ENCODE assay signal across 24 cellular contexts in the genomic region with DNA sequence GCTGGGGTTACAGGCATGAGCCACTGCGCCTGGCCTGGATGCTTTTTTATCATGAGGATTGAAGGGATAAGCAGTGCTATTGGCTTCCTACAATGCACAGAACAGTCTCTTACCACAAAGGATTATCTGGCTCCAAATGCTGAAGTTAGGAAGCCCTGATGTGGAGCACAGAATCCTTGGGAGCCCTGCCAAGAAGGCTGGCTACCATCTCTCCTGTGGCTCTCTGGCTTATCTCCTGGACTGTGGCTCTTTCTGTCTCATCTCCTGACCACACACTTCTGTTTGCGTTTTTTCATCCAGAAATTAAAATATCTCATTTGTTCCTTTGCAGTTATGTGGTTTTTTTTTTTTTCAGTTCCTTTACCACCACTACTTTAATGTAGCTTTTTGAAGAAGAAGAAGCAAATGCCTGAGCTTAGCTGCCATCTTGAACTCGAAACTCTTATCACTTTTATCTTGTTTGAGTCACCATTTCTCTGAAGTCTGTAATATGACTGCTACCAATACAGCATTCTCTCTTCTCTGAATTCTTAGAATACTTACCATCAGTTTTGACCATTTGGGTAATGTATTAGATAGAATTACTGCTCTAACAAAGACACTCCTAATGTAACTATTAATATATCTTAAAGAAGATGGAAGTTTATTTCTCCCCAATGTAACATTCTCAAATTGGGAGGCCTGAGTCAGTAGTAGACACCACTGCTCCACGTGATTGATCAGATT.
DNase-seq lines count a peak whose midpoint lies in the region; ATAC-seq and TF ChIP-seq lines count a peak whose summit lies in the region.
"Had no signal": no experiment of that assay in that cellular context is flagged by ENCODE, and none has a peak within 500 bp of the region (broad histone marks: within the 10 kb centered on the region; RNA-seq: fewer than 3 reads in every experiment).

No MANE protein-coding gene starts in this region.

- H3K27me3 Mint-ChIP-seq in activated naive CD8-positive, alpha-beta T cell treated with anti-CD3 and anti-CD28 coated beads, Interleukin-2, amount 50 U/mL, for 24 hours, result no peaks in the 10 kb centered on the region

- H3K9me3 ChIP-seq in neuronal stem cell (replicated peaks in 1 of 2; ENCODE audit: control insufficient read depth in 2 of 2, insufficient read depth in 1 of 2, low read depth in 1 of 2, low read length in 2 of 2) (no peaks in the 10 kb centered on the region), mucosa of descending colon (no peaks in the 10 kb centered on the region)
- H3K9me3 ChIP-seq: ascending aorta, thoracic aorta had no signal

- no peak for ATAC-seq in activated naive CD8-positive, alpha-beta T cell treated with anti-CD3 and anti-CD28 coated beads, Interleukin-2, amount 50 U/mL, for 24 hours
- no peak for ATAC-seq in GM19328 (IDR thresholded peaks at IDR 0.05; ENCODE audit: unreplicated experiment)
- no peak for ATAC-seq in esophagus mucosa
- no peak for ATAC-seq in mucosa of descending colon
- ATAC-seq: WTC11 had no signal

- peak overlapping the region; percentile 4 for H2AFZ ChIP-seq in neuronal stem cell (ENCODE audit: low read length)
- H2AFZ ChIP-seq: GM23248, neural progenitor cell had no signal

- no peak overlapping the region for H3K4ac ChIP-seq in neuronal stem cell (ENCODE audit: low read length)

- DNase-seq in G401 (ENCODE audit: low spot score) (peak; percentile 87), OCI-M1 (lab: John Stamatoyannopoulos, UW) (peak; percentile 98), brain microvascular endothelial cell (peak; percentile 67), neuronal stem cell (ENCODE audit: low spot score) (no peak), mucosa of descending colon (no peak)
- no peak for DNase-seq in activated naive CD8-positive, alpha-beta T cell treated with anti-CD3 and anti-CD28 coated beads, Interleukin-2, amount 50 U/mL, for 24 hours
- DNase-seq: activated CD4-positive, alpha-beta T cell treated with anti-CD3 and anti-CD28 coated beads, Interleukin-2, amount 50 U/mL, for 48 hours; activated naive CD4-positive, alpha-beta T cell treated with Interleukin-2 at 50 U/mL for 16 hours; activated T-cell treated with anti-CD3 and anti-CD28 coated beads for 4 hours; dermis blood vessel endothelial cell; EL; GM23248; KG1; mesendoderm; NCI-H1048; NCI-H2029 treated with DMSO at 0.1 percent for 48 hours; NCI-H510A treated with DMSO at 0.1 percent for 48 hours; SHP77 had no signal

- H3K9me3 Mint-ChIP-seq in activated naive CD8-positive, alpha-beta T cell treated with anti-CD3 and anti-CD28 coated beads, Interleukin-2, amount 50 U/mL, for 24 hours, result peaks cover 14% of the 10 kb centered on the region

- TF ChIP-seq CTCF in brain microvascular endothelial cell (IDR thresholded peaks at IDR 0.05; ENCODE audit: low read depth, low read length, missing control alignments) (no peak), mucosa of descending colon (IDR thresholded peaks at IDR 0.05) (no peak)

- no peaks in the 10 kb centered on the region for H3K36me3 Mint-ChIP-seq in activated naive CD8-positive, alpha-beta T cell treated with anti-CD3 and anti-CD28 coated beads, Interleukin-2, amount 50 U/mL, for 24 hours (ENCODE audit: low read depth)
- H3K36me3 Mint-ChIP-seq: neural progenitor cell, WTC11 had no signal

- H3K4me1 Mint-ChIP-seq in activated naive CD8-positive, alpha-beta T cell treated with anti-CD3 and anti-CD28 coated beads, Interleukin-2, amount 50 U/mL, for 24 hours, result no peaks in the 10 kb centered on the region
- H3K4me1 Mint-ChIP-seq: WTC11 had no signal

- H2AK5ac ChIP-seq in neuronal stem cell (ENCODE audit: low read depth, low read length), result no peak overlapping the region

- H2BK12ac ChIP-seq in neuronal stem cell (ENCODE audit: low read length), result no peak overlapping the region

- H4K91ac ChIP-seq in neuronal stem cell (ENCODE audit: low read depth, low read length, poor library complexity), result no peak overlapping the region

- H3K27ac Mint-ChIP-seq in activated naive CD8-positive, alpha-beta T cell treated with anti-CD3 and anti-CD28 coated beads, Interleukin-2, amount 50 U/mL, for 24 hours, result no peak overlapping the region
- H3K27ac Mint-ChIP-seq: neural progenitor cell, WTC11 had no signal

- H3K36me3 ChIP-seq in brain microvascular endothelial cell (replicated peaks) (no peaks in the 10 kb centered on the region), neuronal stem cell (replicated peaks in 1 of 2; ENCODE audit: control insufficient read depth in 2 of 2, insufficient read depth in 2 of 2, low read length in 2 of 2) (no peaks in the 10 kb centered on the region), mucosa of descending colon (ENCODE audit: low read depth) (no peaks in the 10 kb centered on the region)
- H3K36me3 ChIP-seq: ascending aorta, neural progenitor cell, thoracic aorta had no signal

- no CpG with 5 or more reads among the region's 4 CpGs for WGBS in neuronal stem cell (ENCODE audit: extremely low coverage in 2 of 2, insufficient read length in 2 of 2, insufficient replicate concordance in 1 of 2), 2 donors

- H3K14ac ChIP-seq in neuronal stem cell (ENCODE audit: low read length), result no peak overlapping the region

- H3K27ac ChIP-seq in brain microvascular endothelial cell (no peak overlapping the region), neuronal stem cell (replicated peaks; ENCODE audit: low read length) (no peak overlapping the region)
- H3K27ac ChIP-seq: ascending aorta, GM23248, neural progenitor cell, thoracic aorta had no signal

- no peak overlapping the region for H3K23ac ChIP-seq in neuronal stem cell (ENCODE audit: low read depth, low read length, poor library complexity)

- no peak overlapping the region for H3K4me3 ChIP-seq in brain microvascular endothelial cell (ENCODE audit: low read depth, low read length)
- no peak overlapping the region for H3K4me3 ChIP-seq in neuronal stem cell (ENCODE audit: low read length in 2 of 2)
- no peak overlapping the region for H3K4me3 ChIP-seq in mucosa of descending colon
- H3K4me3 ChIP-seq: ascending aorta, GM23248, neural progenitor cell, thoracic aorta had no signal

- H4K8ac ChIP-seq in neuronal stem cell (ENCODE audit: low read depth, low read length), result no peak overlapping the region

- H3K9ac ChIP-seq in neuronal stem cell (ENCODE audit: low read depth, low read length, poor library complexity), result no peak overlapping the region
- H3K9ac ChIP-seq: GM23248, neural progenitor cell had no signal

- no peak overlapping the region for H2BK15ac ChIP-seq in neuronal stem cell (ENCODE audit: low read length)

- no peaks in the 10 kb centered on the region for H3K4me1 ChIP-seq in neuronal stem cell (ENCODE audit: control insufficient read depth in 2 of 2, insufficient read depth in 1 of 2, low read depth in 1 of 2, low read length in 2 of 2)
- H3K4me1 ChIP-seq in mucosa of descending colon (ENCODE audit: low read depth), result no peaks in the 10 kb centered on the region
- H3K4me1 ChIP-seq: ascending aorta, neural progenitor cell had no signal

- H3K4me2 ChIP-seq in neuronal stem cell (ENCODE audit: insufficient read depth, low read length, poor library complexity, severe bottlenecking), result no peak overlapping the region
- H3K4me2 ChIP-seq: neural progenitor cell had no signal

- in situ Hi-C loops in G401 (cut with HindIII; ENCODE audit: low sequenced_read_pairs), result no loop called here
- in situ Hi-C loops in brain microvascular endothelial cell (cut with HindIII; ENCODE audit: low pct_ligation_motif_present, low sequenced_read_pairs), result no loop called here

- H2BK120ac ChIP-seq in neuronal stem cell (ENCODE audit: low read depth, low read length), result no peak overlapping the region

- H3K79me1 ChIP-seq in neuronal stem cell (ENCODE audit: low read depth, low read length), result no peaks in the 10 kb centered on the region

- H3K4me3 Mint-ChIP-seq in activated naive CD8-positive, alpha-beta T cell treated with anti-CD3 and anti-CD28 coated beads, Interleukin-2, amount 50 U/mL, for 24 hours, result no peak overlapping the region
- H3K4me3 Mint-ChIP-seq: neural progenitor cell, WTC11 had no signal

- no peak overlapping the region for H3K18ac ChIP-seq in neuronal stem cell (ENCODE audit: low read length)

- H3K27me3 ChIP-seq in brain microvascular endothelial cell (replicated peaks), result no peaks in the 10 kb centered on the region
- no peaks in the 10 kb centered on the region for H3K27me3 ChIP-seq in neuronal stem cell (ENCODE audit: control insufficient read depth in 3 of 3, insufficient read depth in 3 of 3, low read depth in 1 of 3, low read length in 3 of 3)
- H3K27me3 ChIP-seq: ascending aorta, neural progenitor cell had no signal

- no peak overlapping the region for H2BK5ac ChIP-seq in neuronal stem cell (ENCODE audit: low read length)

- intact Hi-C loops in mucosa of descending colon (cut with DNase I, micrococcal nuclease), result no loop called here

Comparison
In these comparisons a context has a peak if more than half of its experiments do, and no peak if none do; other contexts are left out.
1. DNase-seq: peak in G401 (single experiment), OCI-M1 (single experiment) and brain microvascular endothelial cell (single experiment); none in neuronal stem cell (single experiment), activated naive CD8-positive, alpha-beta T cell treated with anti-CD3 and anti-CD28 coated beads, Interleukin-2, amount 50 U/mL, for 24 hours (single experiment) and mucosa of descending colon (0 of 3).